In the genomic region with DNA sequence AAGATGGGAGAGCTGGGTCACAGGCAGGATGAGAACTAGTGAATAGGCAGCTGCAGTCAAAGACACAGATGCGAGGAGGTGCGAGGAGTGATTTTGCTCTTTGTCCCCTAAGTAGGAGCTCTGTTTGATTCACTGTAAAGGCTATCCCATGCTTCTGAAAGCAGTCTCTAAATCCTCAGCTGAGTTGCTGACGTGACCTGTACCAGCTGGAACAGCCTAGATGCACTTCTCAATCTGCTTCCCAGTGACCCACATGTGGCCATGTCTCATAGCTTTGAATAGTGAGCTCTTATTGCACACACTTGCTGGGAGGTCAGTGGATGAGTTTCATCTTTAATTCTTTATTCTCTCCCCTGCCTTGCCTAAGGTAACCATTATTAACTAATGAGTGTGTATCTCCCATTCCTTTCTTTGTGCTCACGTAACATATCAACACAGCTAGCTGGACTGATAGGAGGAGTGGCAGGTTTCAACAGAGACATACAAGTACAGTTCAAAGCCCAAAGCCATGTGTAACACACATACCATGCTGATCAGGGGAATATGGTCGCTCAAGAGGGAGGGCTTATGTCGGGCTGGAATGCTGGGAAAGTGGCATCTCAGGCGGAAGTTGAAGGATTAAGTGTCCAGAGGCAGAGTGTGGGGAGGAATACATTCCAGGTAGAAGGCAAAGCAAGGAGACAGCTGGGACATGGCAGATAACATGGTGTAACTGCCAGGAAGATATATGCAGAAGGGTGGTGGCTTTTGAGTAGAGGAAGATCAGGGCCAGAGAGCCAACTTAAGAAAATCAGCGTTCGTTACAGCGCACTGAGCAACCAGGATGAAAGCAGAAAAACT, we compare ENCODE assay signal across 13 cellular contexts. TPM values are rescaled to one million over a fixed set of nuclear protein-coding genes. Genes with fewer than 3 reads are reported as not detected.
A peak's percentile ranks its signal among the peaks of the same experiment; 100 is the strongest.
DNase-seq lines count a peak whose midpoint lies in the region; ATAC-seq and TF ChIP-seq lines count a peak whose summit lies in the region.
"Had no signal": no experiment of that assay in that cellular context is flagged by ENCODE, and none has a peak within 500 bp of the region (broad histone marks: within the 10 kb centered on the region; RNA-seq: fewer than 3 reads in every experiment).

No MANE protein-coding gene starts in this region.

- H3K9me3 ChIP-seq in CD8-positive, alpha-beta memory T cell (ENCODE audit: low read length): no peaks in the 10 kb centered on the region
- H3K9me3 ChIP-seq in effector memory CD4-positive, alpha-beta T cell (ENCODE audit: control insufficient read depth, low read length): no peaks in the 10 kb centered on the region
- H3K9me3 ChIP-seq in T-helper 17 cell (ENCODE audit: control insufficient read depth, low read length, poor library complexity, severe bottlenecking): no peaks in the 10 kb centered on the region
- H3K9me3 ChIP-seq: esophagus muscularis mucosa had no signal

- peaks cover 47% of the 10 kb centered on the region for H3K4me1 ChIP-seq in CD8-positive, alpha-beta memory T cell (ENCODE audit: insufficient read depth, low read length)
- H3K4me1 ChIP-seq in effector memory CD4-positive, alpha-beta T cell (ENCODE audit: control insufficient read depth, insufficient read depth, low read length, poor library complexity, severe bottlenecking): peaks cover 40% of the 10 kb centered on the region

- H3K27me3 ChIP-seq in CD8-positive, alpha-beta memory T cell (ENCODE audit: insufficient read depth, low read length, poor library complexity, severe bottlenecking): no peaks in the 10 kb centered on the region
- H3K27me3 ChIP-seq in effector memory CD4-positive, alpha-beta T cell (replicated peaks; ENCODE audit: control insufficient read depth, insufficient read depth, low read length, poor library complexity, severe bottlenecking): no peaks in the 10 kb centered on the region
- H3K27me3 ChIP-seq: esophagus muscularis mucosa had no signal

- peak overlapping the region in 1 of 7 donors; percentile 32 for H3K4me3 Mint-ChIP-seq in CD8-positive, alpha-beta memory T cell
- peak overlapping the region in 3 of 4 donors; percentile 1 to 34 (median 7) for H3K4me3 Mint-ChIP-seq in IgD-negative memory B cell
- H3K4me3 Mint-ChIP-seq in neural crest cell: peak overlapping the region; percentile 20
- no peak overlapping the region for H3K4me3 Mint-ChIP-seq in T-helper 17 cell
- H3K4me3 Mint-ChIP-seq in T-helper 2 cell treated with Interferon-gamma antibody and Interleukin-4, amounts not matched to agents 5 μg/mL and 100 μg/mL, for 36 hours: no peak overlapping the region
- H3K4me3 Mint-ChIP-seq: nephron progenitor cell had no signal

- peak overlapping the region; percentile 2 for H3K27ac ChIP-seq in CD8-positive, alpha-beta memory T cell (ENCODE audit: low read depth, low read length)
- H3K27ac ChIP-seq in effector memory CD4-positive, alpha-beta T cell (ENCODE audit: insufficient read depth, low read length, poor library complexity, severe bottlenecking): peak overlapping the region; percentile 72

- no peaks in the 10 kb centered on the region for H3K36me3 ChIP-seq in CD8-positive, alpha-beta memory T cell (ENCODE audit: insufficient read depth, low read length)
- H3K36me3 ChIP-seq in effector memory CD4-positive, alpha-beta T cell (ENCODE audit: control insufficient read depth, insufficient read depth, low read length): no peaks in the 10 kb centered on the region
- H3K36me3 ChIP-seq: esophagus muscularis mucosa had no signal

- CTCF ChIA-PET in CD8-positive, alpha-beta memory T cell (lab: Charles Lee): interaction anchor here (1.4 to 4.8 kb wide), 8 partner anchors 10 to 167 kb away, joined by 3 to 48 read pairs (median 10); no protein-coding TSS in a partner anchor

- H3K4me1 Mint-ChIP-seq in CD8-positive, alpha-beta memory T cell: peaks cover 5 to 11% (median 11%) of the 10 kb centered on the region in 3 donors
- H3K4me1 Mint-ChIP-seq in IgD-negative memory B cell (peaks cover 10 to 15% (median 12%) of the 10 kb centered on the region in 3 donors), neural crest cell (peaks cover 4% of the 10 kb centered on the region), T-helper 17 cell (peaks cover 21% of the 10 kb centered on the region)
- peaks cover 22% of the 10 kb centered on the region for H3K4me1 Mint-ChIP-seq in T-helper 2 cell treated with Interferon-gamma antibody and Interleukin-4, amounts not matched to agents 5 μg/mL and 100 μg/mL, for 36 hours (ENCODE audit: low read depth)

- ATAC-seq in HG02973 (IDR thresholded peaks at IDR 0.05; ENCODE audit: unreplicated experiment): no peak
- no peak for ATAC-seq in T-helper 17 cell

- no peak for TF ChIP-seq CTCF in neural crest cell (conservative IDR thresholded peaks at IDR 0.05)

- DNase-seq in CD8-positive, alpha-beta memory T cell: no peak
- DNase-seq in effector memory CD4-positive, alpha-beta T cell: no peak
- DNase-seq in neural crest cell (ENCODE audit: low read depth, low spot score): no peak
- DNase-seq in dedifferentiated amniotic fluid mesenchymal stem cell (ENCODE audit: extremely low spot score): no peak
- DNase-seq in T-helper 17 cell: no peak
- no peak for DNase-seq in T-helper 2 cell treated with Interferon-gamma antibody and Interleukin-4, amounts not matched to agents 5 μg/mL and 100 μg/mL, for 36 hours (ENCODE audit: low spot score)
- DNase-seq: DMS 273 treated with DMSO at 0.1 percent for 48 hours, NCI-H1436 treated with DMSO at 0.1 percent for 48 hours, nephron progenitor cell, SW 1271 had no signal

- peak overlapping the region in 2 of 8 donors; percentile 68 to 74 for H3K27ac Mint-ChIP-seq in CD8-positive, alpha-beta memory T cell
- peak overlapping the region in 1 of 3 donors; percentile 73 for H3K27ac Mint-ChIP-seq in IgD-negative memory B cell
- peak overlapping the region; percentile 85 for H3K27ac Mint-ChIP-seq in neural crest cell (ENCODE audit: unreplicated experiment)
- no peak overlapping the region for H3K27ac Mint-ChIP-seq in T-helper 17 cell
- H3K27ac Mint-ChIP-seq in T-helper 2 cell treated with Interferon-gamma antibody and Interleukin-4, amounts not matched to agents 5 μg/mL and 100 μg/mL, for 36 hours: no peak overlapping the region
- H3K27ac Mint-ChIP-seq: nephron progenitor cell had no signal

- H3K36me3 Mint-ChIP-seq in CD8-positive, alpha-beta memory T cell: peaks cover 0 to 4% (median 0%) of the 10 kb centered on the region in 3 donors
- H3K36me3 Mint-ChIP-seq in IgD-negative memory B cell: no peaks in the 10 kb centered on the region
- no peaks in the 10 kb centered on the region for H3K36me3 Mint-ChIP-seq in neural crest cell (ENCODE audit: low read depth)
- no peaks in the 10 kb centered on the region for H3K36me3 Mint-ChIP-seq in T-helper 17 cell (ENCODE audit: low read depth)
- peaks cover 3% of the 10 kb centered on the region for H3K36me3 Mint-ChIP-seq in T-helper 2 cell treated with Interferon-gamma antibody and Interleukin-4, amounts not matched to agents 5 μg/mL and 100 μg/mL, for 36 hours (ENCODE audit: low read depth)

- POLR2A ChIA-PET in CD8-positive, alpha-beta memory T cell (lab: Charles Lee): interaction anchor here (0.5 to 3.1 kb wide), 10 partner anchors 9 to 30 kb away, joined by 3 to 9 read pairs (median 3); no protein-coding TSS in a partner anchor

- H3K4me3 ChIP-seq in CD8-positive, alpha-beta memory T cell (ENCODE audit: low read length): peak overlapping the region; percentile 80
- H3K4me3 ChIP-seq in effector memory CD4-positive, alpha-beta T cell (ENCODE audit: insufficient read depth, low read depth, low read length, poor library complexity, severe bottlenecking): peak overlapping the region; percentile 67
- H3K4me3 ChIP-seq: esophagus muscularis mucosa had no signal

- no peaks in the 10 kb centered on the region for H3K9me3 Mint-ChIP-seq in CD8-positive, alpha-beta memory T cell
- no peaks in the 10 kb centered on the region for H3K9me3 Mint-ChIP-seq in IgD-negative memory B cell
- H3K9me3 Mint-ChIP-seq in neural crest cell: no peaks in the 10 kb centered on the region
- H3K9me3 Mint-ChIP-seq in T-helper 2 cell treated with Interferon-gamma antibody and Interleukin-4, amounts not matched to agents 5 μg/mL and 100 μg/mL, for 36 hours: no peaks in the 10 kb centered on the region
- H3K9me3 Mint-ChIP-seq: nephron progenitor cell had no signal

- no peaks in the 10 kb centered on the region for H3K27me3 Mint-ChIP-seq in CD8-positive, alpha-beta memory T cell
- H3K27me3 Mint-ChIP-seq in IgD-negative memory B cell (no peaks in the 10 kb centered on the region), neural crest cell (ENCODE audit: low read depth) (no peaks in the 10 kb centered on the region), T-helper 17 cell (no peaks in the 10 kb centered on the region)
- H3K27me3 Mint-ChIP-seq in T-helper 2 cell treated with Interferon-gamma antibody and Interleukin-4, amounts not matched to agents 5 μg/mL and 100 μg/mL, for 36 hours (ENCODE audit: low read depth): no peaks in the 10 kb centered on the region

RNA-seq across cellular contexts. Expression of a gene that starts 15.4 kb away (rescaled TPM):
- 100 to 1,000 TPM; 109 to 116 TPM for total RNA-seq in CD8-positive, alpha-beta memory T cell
- polyA plus RNA-seq in CD8-positive, alpha-beta memory T cell: 24.2 TPM
- 17.7 TPM for polyA plus RNA-seq in IgD-negative memory B cell
- total RNA-seq in neural crest cell (72.0 and 79.9 TPM in 2 replicates), T-helper 17 cell (10 to 100 TPM; 75.5 to 77.9 TPM)

Comparison
In these comparisons a context has a peak if more than half of its experiments do, and no peak if none do; other contexts are left out.
1. H3K4me3 Mint-ChIP-seq: peak in IgD-negative memory B cell (3 of 4) and neural crest cell (single experiment); none in T-helper 17 cell (single experiment) and T-helper 2 cell treated with Interferon-gamma antibody and Interleukin-4, amounts not matched to agents 5 μg/mL and 100 μg/mL, for 36 hours (single experiment).